ENCODE assay signal across 8 cellular contexts in genomic region chr13:99501952-99502310, GRCh38. TPM values are rescaled to one million over a fixed set of nuclear protein-coding genes. Genes with fewer than 3 reads are reported as not detected.
DNase-seq lines count a peak whose midpoint lies in the region; ATAC-seq and TF ChIP-seq lines count a peak whose summit lies in the region.

No MANE protein-coding gene starts in this region.

- POLR2A ChIA-PET in RWPE1 (lab: Yijun Ruan, JAX; ENCODE audit: low non-redundant PET): no interaction called here

- peak overlapping the region; percentile 97 for H2AFZ ChIP-seq in mammary epithelial cell (ENCODE audit: low read depth, low read length)

- in situ Hi-C loops in mammary epithelial cell (cut with MboI; ENCODE audit: low sequenced_read_pairs in 2 of 2): no loop called here

- BruUV-seq in mammary epithelial cell (replicated peaks; lab: Mats Ljungman, UMichigan): no TSS peak

- TF ChIP-seq POLR2A in testis (IDR thresholded peaks at IDR 0.05): no peak

- peak overlapping the region; percentile 89 for H3K4me2 ChIP-seq in mammary epithelial cell (ENCODE audit: insufficient read depth, low read depth, low read length)

- H3K9ac ChIP-seq in mammary epithelial cell (ENCODE audit: insufficient read depth, low read length): peak overlapping the region; percentile 91

- dilution Hi-C loops in mammary epithelial cell (cut with HindIII; ENCODE audit: low sequenced_read_pairs): no loop called here

- 0% methylated on average over 3 of the region's 14 CpGs for WGBS in mammary epithelial cell (ENCODE audit: low coverage, missing lambda C conversion rate)
- WGBS in testis, 2 donors: 0 to 1% methylated on average over 13 to 14 of the region's 14 CpGs

- DNase-seq in NCI-H146 (lab: John Stamatoyannopoulos, UW) (peak; percentile 29), NCI-H146 treated with DMSO at 0.1 percent for 48 hours (lab: John Stamatoyannopoulos, UW; ENCODE audit: unreplicated experiment) (no peak), RWPE1 (ENCODE audit: low spot score) (no peak), mammary epithelial cell (peak; percentile 23), left lung (peak in 1 of 2 donors; percentile 46), testis (peak; percentile 56)

- H3K4me1 ChIP-seq in mammary epithelial cell (ENCODE audit: insufficient read depth, low read length) (peaks cover 29% of the 10 kb centered on the region), left lung (peaks cover 39 to 83% of the 10 kb centered on the region in 2 donors), testis (peaks cover 32% of the 10 kb centered on the region)

- H3K4me3 ChIP-seq in mammary epithelial cell (replicated peaks in 1 of 3; ENCODE audit: insufficient read depth in 1 of 3, low read depth in 2 of 3, low read length in 3 of 3) (peak overlapping the region; percentile 76 to 99 (median 79)), left lung (peak overlapping the region; percentile 76 to 87), testis (peak overlapping the region; percentile 73 to 91)

- no peaks in the 10 kb centered on the region for H4K20me1 ChIP-seq in mammary epithelial cell (ENCODE audit: insufficient read depth, low read length)

- H3K27me3 ChIP-seq in mammary epithelial cell (ENCODE audit: insufficient read depth, low read length): no peaks in the 10 kb centered on the region
- H3K27me3 ChIP-seq in left lung: no peaks in the 10 kb centered on the region
- no peaks in the 10 kb centered on the region for H3K27me3 ChIP-seq in testis

- no peaks in the 10 kb centered on the region for H3K9me3 ChIP-seq in mammary epithelial cell (replicated peaks; ENCODE audit: insufficient read depth, low read length)
- H3K9me3 ChIP-seq in left lung: no peaks in the 10 kb centered on the region
- no peaks in the 10 kb centered on the region for H3K9me3 ChIP-seq in testis

- H3K36me3 ChIP-seq in mammary epithelial cell (ENCODE audit: insufficient read depth, low read length): no peaks in the 10 kb centered on the region
- H3K36me3 ChIP-seq in left lung: no peaks in the 10 kb centered on the region
- no peaks in the 10 kb centered on the region for H3K36me3 ChIP-seq in testis (ENCODE audit: low read depth, missing control alignments)

- ATAC-seq in left lung: peak; percentile 4
- ATAC-seq in HG03039 (IDR thresholded peaks at IDR 0.05; ENCODE audit: unreplicated experiment): no peak
- no peak for ATAC-seq in HG03565 (IDR thresholded peaks at IDR 0.05; ENCODE audit: unreplicated experiment)

- CTCF ChIA-PET in RWPE1 (lab: Yijun Ruan, JAX): interaction anchor here (0.6 kb wide), 1 partner anchor 59 kb away, joined by 4 read pairs; no protein-coding TSS in a partner anchor
- CTCF ChIA-PET in mammary epithelial cell (lab: Charles Lee; ENCODE audit: low non-redundant PET): no interaction called here

- peak overlapping the region; percentile 84 for H3K27ac ChIP-seq in RWPE1
- peak overlapping the region; percentile 84 for H3K27ac ChIP-seq in mammary epithelial cell (ENCODE audit: insufficient read depth, low read depth, low read length)
- H3K27ac ChIP-seq in left lung: peak overlapping the region; percentile 91 to 94
- peak overlapping the region; percentile 76 to 84 for H3K27ac ChIP-seq in testis

- intact Hi-C loops in mammary epithelial cell (cut with micrococcal nuclease) (loop anchor here (1.0 to 5.0 kb wide), 2 partner anchors 60 to 110 kb away; no protein-coding TSS in a partner anchor), left lung (cut with DNase I) (no loop called here), testis (cut with DNase I; ENCODE audit: low total_unique reads) (no loop called here)

- TF ChIP-seq CTCF in RWPE1 (conservative IDR thresholded peaks at IDR 0.05; ENCODE audit: low read depth) (no peak), mammary epithelial cell (conservative IDR thresholded peaks at IDR 0.05 in 1 of 2, IDR thresholded peaks at IDR 0.05 in 1 of 2; ENCODE audit: extremely low read depth in 1 of 2, insufficient read depth in 1 of 2, low read depth in 1 of 2, low read length in 2 of 2) (no peak), left lung (IDR thresholded peaks at IDR 0.05) (no peak), testis (IDR thresholded peaks at IDR 0.05) (no peak)

- peaks cover 57% of the 10 kb centered on the region for H3K79me2 ChIP-seq in mammary epithelial cell (ENCODE audit: insufficient read depth, low read length)

RNA-seq across cellular contexts. Expression of gene TM9SF2, which starts 0.7 kb away (rescaled TPM):
- 100 to 1,000 TPM in 1 of 2 donors, 10 to 100 TPM in 1; 87.8 to 143 TPM for total RNA-seq in mammary epithelial cell
- 74.9 TPM for polyA plus RNA-seq in mammary epithelial cell
- 80.6 TPM for polyA minus RNA-seq in mammary epithelial cell
- total RNA-seq in left lung: 100 to 1,000 TPM; 150 to 155 TPM
- 100 to 1,000 TPM; 106 to 119 TPM for total RNA-seq in testis
- 136 TPM for polyA plus RNA-seq in testis (ENCODE audit: insufficient read depth, low read depth, low replicate concordance)

Comparison
In these comparisons a context has a peak if more than half of its experiments do, and no peak if none do; other contexts are left out.
1. DNase-seq: peak in NCI-H146 (single experiment), mammary epithelial cell (single experiment) and testis (single experiment); none in NCI-H146 treated with DMSO at 0.1 percent for 48 hours (single experiment) and RWPE1 (single experiment).
2. Peak in every context shown above with its lines, with median percentiles within 50 percentile points of each other: H3K27ac ChIP-seq and H3K4me3 ChIP-seq.